ENCODE assay signal across 1 cellular context in genomic region chr3:151217208-151217607, GRCh38.
TF ChIP-seq lines count a peak whose summit lies in the region.

No MANE protein-coding gene starts in this region.

TF ChIP-seq in SK-N-SH, 30 proteins besides CTCF, POLR2A, EP300 and RAD21 (continued from another document):
- TF ChIP-seq, protein P1, sequence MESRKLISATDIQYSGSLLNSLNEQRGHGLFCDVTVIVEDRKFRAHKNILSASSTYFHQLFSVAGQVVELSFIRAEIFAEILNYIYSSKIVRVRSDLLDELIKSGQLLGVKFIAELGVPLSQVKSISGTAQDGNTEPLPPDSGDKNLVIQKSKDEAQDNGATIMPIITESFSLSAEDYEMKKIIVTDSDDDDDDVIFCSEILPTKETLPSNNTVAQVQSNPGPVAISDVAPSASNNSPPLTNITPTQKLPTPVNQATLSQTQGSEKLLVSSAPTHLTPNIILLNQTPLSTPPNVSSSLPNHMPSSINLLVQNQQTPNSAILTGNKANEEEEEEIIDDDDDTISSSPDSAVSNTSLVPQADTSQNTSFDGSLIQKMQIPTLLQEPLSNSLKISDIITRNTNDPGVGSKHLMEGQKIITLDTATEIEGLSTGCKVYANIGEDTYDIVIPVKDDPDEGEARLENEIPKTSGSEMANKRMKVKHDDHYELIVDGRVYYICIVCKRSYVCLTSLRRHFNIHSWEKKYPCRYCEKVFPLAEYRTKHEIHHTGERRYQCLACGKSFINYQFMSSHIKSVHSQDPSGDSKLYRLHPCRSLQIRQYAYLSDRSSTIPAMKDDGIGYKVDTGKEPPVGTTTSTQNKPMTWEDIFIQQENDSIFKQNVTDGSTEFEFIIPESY (IDR thresholded peaks at IDR 0.05; ENCODE audit: borderline replicate concordance, low read depth): no peak
- TF ChIP-seq MXI1 (IDR thresholded peaks at IDR 0.05; ENCODE audit: low read depth, low read length): no peak
- TF ChIP-seq NRF1 (IDR thresholded peaks at IDR 0.05; ENCODE audit: low read depth, low read length): no peak
- TF ChIP-seq YY1 (IDR thresholded peaks at IDR 0.05; ENCODE audit: low read depth): no peak
- TF ChIP-seq SMC3 (IDR thresholded peaks at IDR 0.05; ENCODE audit: low read depth, low read length): no peak
- no peak for TF ChIP-seq FOSL2 (IDR thresholded peaks at IDR 0.05; ENCODE audit: borderline replicate concordance, low read depth)
- TF ChIP-seq NFIC (IDR thresholded peaks at IDR 0.05; ENCODE audit: borderline replicate concordance): no peak
